In the genomic region with DNA sequence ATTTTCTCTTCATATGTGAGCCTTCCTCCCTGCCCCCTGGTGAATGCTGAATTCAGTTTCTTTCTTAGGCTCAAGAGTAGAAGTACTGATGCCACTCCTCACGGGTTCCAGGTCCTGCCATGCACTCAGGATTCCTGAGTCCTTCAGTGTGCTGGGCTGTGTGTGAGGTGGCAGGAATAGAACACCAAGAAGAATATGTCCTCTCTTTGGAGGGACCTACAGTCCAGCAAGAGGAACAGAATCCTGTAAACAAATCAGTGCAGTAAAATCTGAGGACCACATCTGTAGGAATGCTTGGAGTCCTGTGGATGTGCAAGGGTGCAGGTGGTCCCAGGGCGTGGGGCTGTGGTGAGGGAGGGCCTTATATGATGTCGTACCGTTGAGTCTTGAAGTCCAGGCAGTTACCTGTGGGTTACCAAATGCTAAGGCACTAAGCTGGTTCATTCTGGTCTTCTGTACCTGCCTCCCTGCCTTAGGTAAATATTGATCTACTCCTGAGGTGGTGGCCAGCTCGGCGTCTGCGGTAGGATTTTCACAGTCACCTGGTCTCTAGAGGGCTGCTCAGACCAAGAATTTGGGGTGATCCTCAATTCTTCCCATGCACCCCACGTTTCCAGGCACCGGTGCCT, we compare ENCODE assay signal across 12 cellular contexts. TPM values are rescaled to one million over a fixed set of nuclear protein-coding genes. Genes with fewer than 3 reads are reported as not detected.
DNase-seq lines count a peak whose midpoint lies in the region; ATAC-seq and TF ChIP-seq lines count a peak whose summit lies in the region.
"Had no signal": no experiment of that assay in that cellular context is flagged by ENCODE, and none has a peak within 500 bp of the region (broad histone marks: within the 10 kb centered on the region; RNA-seq: fewer than 3 reads in every experiment).

No MANE protein-coding gene starts in this region.

- peaks cover 44% of the 10 kb centered on the region for H3K27me3 Mint-ChIP-seq in activated T-cell treated with anti-CD3 and anti-CD28 coated beads, Interleukin-2, amount 50 U/mL, for 72 hours (ENCODE audit: low read depth)
- H3K27me3 Mint-ChIP-seq in glutamatergic neuron (ENCODE audit: unreplicated experiment), result peaks cover 5% of the 10 kb centered on the region

- POLR2A ChIA-PET in RWPE1 (lab: Yijun Ruan, JAX; ENCODE audit: low non-redundant PET), result no interaction called here

- H3K27me3 ChIP-seq in layer of hippocampus (ENCODE audit: control insufficient read depth, insufficient read depth, low read length), result no peaks in the 10 kb centered on the region
- peaks cover 9 to 90% (median 54%) of the 10 kb centered on the region in 7 donors for H3K27me3 ChIP-seq in spleen (replicated peaks in 1 of 7)
- no peaks in the 10 kb centered on the region for H3K27me3 ChIP-seq in SJCRH30

- TF ChIP-seq POLR2A in spleen (IDR thresholded peaks at IDR 0.05), result no peak

- H3K27ac ChIP-seq in RWPE1 (peak overlapping the region; percentile 49), layer of hippocampus (ENCODE audit: low read depth, low read length) (peak overlapping the region; percentile 13), spleen (no peak overlapping the region), SJCRH30 (no peak overlapping the region)
- H3K27ac ChIP-seq: WERI-Rb-1 had no signal

- H3K9me3 ChIP-seq in spleen (no peaks in the 10 kb centered on the region), SJCRH30 (replicated peaks) (no peaks in the 10 kb centered on the region)

- H3K4me1 ChIP-seq in spleen (peaks cover 3 to 12% (median 9%) of the 10 kb centered on the region in 6 donors), SJCRH30 (peaks cover 4% of the 10 kb centered on the region; the same call in 1 of the 2 replicates)

- no peaks in the 10 kb centered on the region for H3K36me3 ChIP-seq in spleen
- H3K36me3 ChIP-seq in SJCRH30, result 0 out of 2 replicates have a peak, but pooled peaks cover 3% of the 10 kb centered on the region
- H3K36me3 ChIP-seq: WERI-Rb-1 had no signal

- no peaks in the 10 kb centered on the region for H3K9me3 Mint-ChIP-seq in activated T-cell treated with anti-CD3 and anti-CD28 coated beads, Interleukin-2, amount 50 U/mL, for 72 hours
- H3K9me3 Mint-ChIP-seq in glutamatergic neuron (ENCODE audit: unreplicated experiment), result peaks cover 5% of the 10 kb centered on the region

- TF ChIP-seq CTCF in RWPE1 (conservative IDR thresholded peaks at IDR 0.05; ENCODE audit: low read depth), result no peak
- TF ChIP-seq CTCF in spleen (IDR thresholded peaks at IDR 0.05 in 8 of 11, conservative IDR thresholded peaks at IDR 0.05 in 3 of 11), result no peak
- no peak for TF ChIP-seq CTCF in glutamatergic neuron (IDR thresholded peaks at IDR 0.05; ENCODE audit: partially characterized antibody, unreplicated experiment)

- no peak overlapping the region for H3K4me3 Mint-ChIP-seq in activated T-cell treated with anti-CD3 and anti-CD28 coated beads, Interleukin-2, amount 50 U/mL, for 72 hours
- no peak overlapping the region for H3K4me3 Mint-ChIP-seq in glutamatergic neuron (ENCODE audit: unreplicated experiment)

- intact Hi-C loops in spleen (cut with DNase I; ENCODE audit: low total_unique reads), result no loop called here

- WGBS in spleen, 5 donors, result 81 to 94% (median 91%) methylated on average over 6 to 9 of the region's 9 CpGs

- CTCF ChIA-PET in RWPE1 (lab: Yijun Ruan, JAX), result no interaction called here

- ATAC-seq in activated T-cell treated with anti-CD3 and anti-CD28 coated beads, Interleukin-2, amount 50 U/mL, for 72 hours (replicated peaks in 1 of 2), result no peak

- DNase-seq in DMS53 treated with DMSO at 0.1 percent for 48 hours (lab: John Stamatoyannopoulos, UW; ENCODE audit: unreplicated experiment) (peak; percentile 32), RWPE1 (ENCODE audit: low spot score) (no peak), spleen (peak; percentile 36), SJCRH30 (no peak), glutamatergic neuron (no peak), AG20443 (ENCODE audit: low spot score) (no peak)
- no peak for DNase-seq in activated T-cell treated with anti-CD3 and anti-CD28 coated beads, Interleukin-2, amount 50 U/mL, for 72 hours
- DNase-seq: activated T-cell treated with anti-CD3 and anti-CD28 coated beads for 4 hours, KG1, SHP77, WERI-Rb-1 had no signal

- H3K4me3 ChIP-seq in spleen, result no peak overlapping the region
- H3K4me3 ChIP-seq in SJCRH30, result no peak overlapping the region

- H3K27ac Mint-ChIP-seq in activated T-cell treated with anti-CD3 and anti-CD28 coated beads, Interleukin-2, amount 50 U/mL, for 72 hours, result no peak overlapping the region
- H3K27ac Mint-ChIP-seq in glutamatergic neuron (ENCODE audit: unreplicated experiment), result no peak overlapping the region

- H3K36me3 Mint-ChIP-seq in activated T-cell treated with anti-CD3 and anti-CD28 coated beads, Interleukin-2, amount 50 U/mL, for 72 hours (ENCODE audit: insufficient read depth in 2 of 2), result peaks cover 0 to 2% of the 10 kb centered on the region in 2 donors
- no peaks in the 10 kb centered on the region for H3K36me3 Mint-ChIP-seq in glutamatergic neuron (ENCODE audit: unreplicated experiment)

- peaks cover 5% of the 10 kb centered on the region for H3K4me1 Mint-ChIP-seq in activated T-cell treated with anti-CD3 and anti-CD28 coated beads, Interleukin-2, amount 50 U/mL, for 72 hours (ENCODE audit: low read depth)
- H3K4me1 Mint-ChIP-seq in glutamatergic neuron (ENCODE audit: low read depth, unreplicated experiment), result peaks cover 14% of the 10 kb centered on the region

RNA-seq across cellular contexts. Expression of a gene that starts 5.5 kb away (rescaled TPM):
- total RNA-seq in spleen (1 to 10 TPM; 1.4 to 3.0 (median 2.7) TPM), glutamatergic neuron (ENCODE audit: unreplicated experiment) (49.6 TPM)
- polyA plus RNA-seq in spleen, result 1 to 10 TPM in 2 of 3 donors, under 1 TPM in 1; 0.93 to 1.6 (median 1.3) TPM
- 27.8 and 32.6 TPM in 2 replicates for total RNA-seq in SJCRH30 (2014; rRNA removed; shearing (Covaris generic))
- total RNA-seq in activated T-cell treated with anti-CD3 and anti-CD28 coated beads, Interleukin-2, amount 50 U/mL, for 72 hours, result under 1 TPM; 0.10 to 0.42 TPM

Comparison
In these comparisons a context has a peak if more than half of its experiments do, and no peak if none do; other contexts are left out.
1. DNase-seq: peak in DMS53 treated with DMSO at 0.1 percent for 48 hours (single experiment) and spleen (single experiment); none in RWPE1 (single experiment), SJCRH30 (0 of 2), activated T-cell treated with anti-CD3 and anti-CD28 coated beads, Interleukin-2, amount 50 U/mL, for 72 hours (0 of 2), glutamatergic neuron (single experiment) and AG20443 (single experiment).
2. H3K27ac ChIP-seq: peak in RWPE1 (single experiment) and layer of hippocampus (single experiment); none in spleen (0 of 8) and SJCRH30 (single experiment).